ENCODE assay signal across 1 cellular context in genomic region chr2:74481961-74482800, GRCh38.
TF ChIP-seq lines count a peak whose summit lies in the region.

No MANE protein-coding gene starts in this region.

TF ChIP-seq in neural cell, 6 proteins besides CTCF, POLR2A, EP300 and RAD21:
- TF ChIP-seq TAF1 (IDR thresholded peaks at IDR 0.05; ENCODE audit: low read depth) (no peak), EZH2 (IDR thresholded peaks at IDR 0.05; ENCODE audit: borderline replicate concordance, insufficient read depth, low read length, poor library complexity, severe bottlenecking) (no peak), SMC3 (conservative IDR thresholded peaks at IDR 0.05; ENCODE audit: poor library complexity) (no peak), REST (IDR thresholded peaks at IDR 0.05; ENCODE audit: borderline replicate concordance) (no peak), POLR2AphosphoS5 (IDR thresholded peaks at IDR 0.05) (no peak), MXI1 (conservative IDR thresholded peaks at IDR 0.05; ENCODE audit: poor library complexity, severe bottlenecking) (no peak)
